8 cellular contexts compared by ENCODE assay signal in genomic region chr2:199581935-199582336, GRCh38.
DNase-seq lines count a peak whose midpoint lies in the region; FAIRE-seq and TF ChIP-seq lines count a peak whose summit lies in the region.
"Had no signal": no experiment of that assay in that cellular context is flagged by ENCODE, and none has a peak within 500 bp of the region (broad histone marks: within the 10 kb centered on the region; RNA-seq: fewer than 3 reads in every experiment).

No MANE protein-coding gene starts in this region.

- H3K27me3 ChIP-seq in HUES64 (ENCODE audit: insufficient read depth, low read length) = no peaks in the 10 kb centered on the region
- H3K27me3 ChIP-seq in astrocyte (ENCODE audit: insufficient read depth, low read length) = no peaks in the 10 kb centered on the region

- H3K36me3 Mint-ChIP-seq in astrocyte (ENCODE audit: low read depth, unreplicated experiment) = no peaks in the 10 kb centered on the region
- H3K36me3 Mint-ChIP-seq: stimulated activated memory B cell treated with anti-CD40 and anti-IgM and Interleukin-4, amounts not matched to agents 10 μg/mL and 1 μg/mL and 100 μg/mL, for 72 hours had no signal

- H3K27me3 Mint-ChIP-seq in astrocyte (ENCODE audit: low read depth, unreplicated experiment) = peaks cover 5% of the 10 kb centered on the region
- H3K27me3 Mint-ChIP-seq: stimulated activated memory B cell treated with anti-CD40 and anti-IgM and Interleukin-4, amounts not matched to agents 10 μg/mL and 1 μg/mL and 100 μg/mL, for 72 hours had no signal

- H3K36me3 ChIP-seq in HUES64 (ENCODE audit: insufficient read depth, low read length) = no peaks in the 10 kb centered on the region
- no peaks in the 10 kb centered on the region for H3K36me3 ChIP-seq in astrocyte (ENCODE audit: insufficient read depth, low read length)

- H3K9ac ChIP-seq in HUES64 (ENCODE audit: low read depth, low read length) (peak overlapping the region; percentile 37; the same call in 1 of the 2 replicates), astrocyte (ENCODE audit: low read length) (peak overlapping the region; percentile 59)

- 17% methylated on average over 9 of the region's 9 CpGs for WGBS in HUES64

- peak overlapping the region; percentile 71 for H2AFZ ChIP-seq in astrocyte (ENCODE audit: low read depth, low read length)

- H3K4me3 Mint-ChIP-seq in astrocyte (ENCODE audit: unreplicated experiment) = peak overlapping the region; percentile 60
- H3K4me3 Mint-ChIP-seq: stimulated activated memory B cell treated with anti-CD40 and anti-IgM and Interleukin-4, amounts not matched to agents 10 μg/mL and 1 μg/mL and 100 μg/mL, for 72 hours had no signal

- H3K4me1 Mint-ChIP-seq in astrocyte (ENCODE audit: low read depth, unreplicated experiment) = peaks cover 7% of the 10 kb centered on the region
- H3K4me1 Mint-ChIP-seq: stimulated activated memory B cell treated with anti-CD40 and anti-IgM and Interleukin-4, amounts not matched to agents 10 μg/mL and 1 μg/mL and 100 μg/mL, for 72 hours had no signal

- DNase-seq in astrocyte (ENCODE audit: low read depth) = no peak
- DNase-seq in left kidney (ENCODE audit: low read depth, low spot score) = peak; percentile 39
- peak; percentile 10 for DNase-seq in smooth muscle cell of the brain vasculature (ENCODE audit: low read depth, low spot score)
- no peak for DNase-seq in NCI-H446 treated with DMSO at 0.1 percent for 48 hours (lab: John Stamatoyannopoulos, UW)
- no peak for DNase-seq in globus pallidus (ENCODE audit: low spot score)
- no peak for DNase-seq in RKO (ENCODE audit: low spot score)

- FAIRE-seq in astrocyte (lab: Jason Lieb, UNC) = no peak

- H3K9me3 ChIP-seq in HUES64 (ENCODE audit: insufficient read depth, low read depth, low read length) (no peaks in the 10 kb centered on the region), astrocyte (ENCODE audit: insufficient read depth, low read depth, low read length) (no peaks in the 10 kb centered on the region)

- H4K20me1 ChIP-seq in astrocyte (ENCODE audit: insufficient read depth, low read length) = no peaks in the 10 kb centered on the region

- peak overlapping the region; percentile 59 for H3K27ac Mint-ChIP-seq in astrocyte (ENCODE audit: unreplicated experiment)
- H3K27ac Mint-ChIP-seq: stimulated activated memory B cell treated with anti-CD40 and anti-IgM and Interleukin-4, amounts not matched to agents 10 μg/mL and 1 μg/mL and 100 μg/mL, for 72 hours had no signal

- peak overlapping the region; percentile 43 for H3K4me3 ChIP-seq in HUES64 (ENCODE audit: low read length)
- H3K4me3 ChIP-seq in astrocyte (ENCODE audit: insufficient read depth, low read depth, low read length) = peak overlapping the region; percentile 48

- no peaks in the 10 kb centered on the region for H3K79me2 ChIP-seq in astrocyte (ENCODE audit: insufficient read depth, low read length)

- H3K4me1 ChIP-seq in HUES64 (ENCODE audit: insufficient read depth, low read length) = peaks cover 23% of the 10 kb centered on the region
- H3K4me1 ChIP-seq in astrocyte (ENCODE audit: insufficient read depth, low read length) = peaks cover 6% of the 10 kb centered on the region

- H3K27ac ChIP-seq in HUES64 (ENCODE audit: low read depth, low read length) (peak overlapping the region; percentile 69; the same call in 1 of the 2 replicates), astrocyte (ENCODE audit: low read depth, low read length) (no peak overlapping the region)

- no peak for TF ChIP-seq CTCF in astrocyte (IDR thresholded peaks at IDR 0.05; ENCODE audit: insufficient read depth, low read depth, low read length)

- no peaks in the 10 kb centered on the region for H3K9me3 Mint-ChIP-seq in astrocyte (ENCODE audit: unreplicated experiment)
- H3K9me3 Mint-ChIP-seq: stimulated activated memory B cell treated with anti-CD40 and anti-IgM and Interleukin-4, amounts not matched to agents 10 μg/mL and 1 μg/mL and 100 μg/mL, for 72 hours had no signal

- peak overlapping the region; percentile 85 for H3K4me2 ChIP-seq in astrocyte (ENCODE audit: low read length)

Comparison
In these comparisons a context has a peak if more than half of its experiments do, and no peak if none do; other contexts are left out.
1. DNase-seq: peak in left kidney (single experiment) and smooth muscle cell of the brain vasculature (single experiment); none in astrocyte (single experiment), NCI-H446 treated with DMSO at 0.1 percent for 48 hours (single experiment), globus pallidus (single experiment) and RKO (single experiment).